In genomic region chr4:1494416-1495315, GRCh38 we compare ENCODE assay signal across 17 cellular contexts.
"Had no signal": no experiment of that assay in that cellular context is flagged by ENCODE, and none has a peak within 500 bp of the region (broad histone marks: within the 10 kb centered on the region; RNA-seq: fewer than 3 reads in every experiment).

No MANE protein-coding gene starts in this region.

- H3K36me3 ChIP-seq: gastrocnemius medialis, left ventricle myocardium inferior, thyroid gland, uterus had no signal

- ATAC-seq: gastrocnemius medialis; stimulated activated effector memory CD8-positive, alpha-beta T cell treated with anti-CD3 and anti-CD28 coated beads, Interleukin-12 subunit alpha, Interleukin-12 subunit beta, amount 100 ng/mL, for 72 hours had no signal

- H3K27me3 ChIP-seq: thyroid gland had no signal

- H3K27ac ChIP-seq: dorsolateral prefrontal cortex, gastrocnemius medialis, left ventricle myocardium inferior, thyroid gland, uterus had no signal

- H3K4me1 ChIP-seq: gastrocnemius medialis, left ventricle myocardium inferior, thyroid gland, uterus had no signal

- DNase-seq: activated CD4-positive, alpha-beta T cell treated with anti-CD3 and anti-CD28 coated beads, Interleukin-2, amount 50 U/mL, for 1 hour; activated CD4-positive, CD25-positive, alpha-beta regulatory T cell; activated CD8-positive, alpha-beta memory T cell treated with anti-CD3 and anti-CD28 coated beads for 24 hours; activated naive CD4-positive, alpha-beta T cell treated with Interleukin-2 at 50 U/mL for 16 hours; erythroblast; gastrocnemius medialis; islet precursor cell; left ventricle myocardium inferior; mesendoderm; nephron progenitor cell; stimulated activated CD4-positive, alpha-beta T cell treated with anti-CD3 and anti-CD28 coated beads, Interleukin-12 subunit alpha, Interleukin-12 subunit beta, amount 100 ng/mL, for 4 hours; stimulated activated CD4-positive, alpha-beta T cell treated with anti-CD3 and anti-CD28 coated beads, Interleukin-2, amount 100 ng/mL, for 24 hours; T-helper 2 cell; thyroid gland; uterus had no signal

- H3K4me3 ChIP-seq: dorsolateral prefrontal cortex, gastrocnemius medialis, left ventricle myocardium inferior, thyroid gland, uterus had no signal

- H3K9me3 ChIP-seq: gastrocnemius medialis, left ventricle myocardium inferior, thyroid gland, uterus had no signal
